13 cellular contexts compared by ENCODE assay signal in the genomic region with DNA sequence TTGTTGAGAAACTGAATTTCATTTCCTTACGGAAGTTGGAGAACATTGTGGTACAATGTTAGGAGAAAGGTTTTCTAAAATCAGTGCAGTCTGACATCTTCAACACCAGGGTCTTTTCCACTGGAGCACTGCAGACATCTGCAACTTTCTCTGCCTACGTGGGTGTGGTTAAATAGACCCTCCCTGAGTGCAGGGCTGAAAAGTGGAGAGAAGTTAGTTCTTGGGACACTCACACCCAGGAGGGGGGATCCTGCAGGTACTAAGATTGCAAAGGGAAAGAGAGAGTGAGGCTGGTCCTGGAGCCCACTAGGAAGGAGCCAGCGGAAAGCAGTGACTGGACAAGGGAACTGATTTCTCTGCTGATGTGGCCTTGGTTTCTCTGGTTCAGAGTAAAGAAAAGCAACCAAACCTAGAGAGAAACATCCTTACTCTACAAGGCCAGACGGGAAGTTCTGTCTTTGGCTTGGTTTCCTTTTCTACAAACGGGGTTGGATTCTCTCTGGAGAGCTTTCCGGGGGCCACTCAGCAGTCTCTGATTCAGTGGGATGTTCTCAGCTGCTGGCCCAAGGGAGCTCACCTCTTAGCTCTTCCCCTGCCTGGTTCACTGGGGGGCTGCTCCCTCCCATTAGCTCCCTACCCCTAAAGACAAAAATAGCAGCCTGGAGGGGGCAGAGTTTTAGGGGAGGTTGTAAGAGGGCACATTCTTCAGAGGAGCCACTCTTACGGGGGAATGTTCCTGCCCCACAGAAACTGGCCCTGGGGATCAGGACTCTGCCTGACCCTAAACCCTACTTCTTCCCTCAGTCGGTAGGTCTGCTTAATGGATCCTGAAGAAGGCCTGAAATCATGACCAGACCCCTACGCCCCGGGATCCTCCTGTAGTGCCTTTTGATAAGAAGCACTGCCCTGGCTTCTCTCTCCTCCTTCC. TPM values are rescaled to one million over a fixed set of nuclear protein-coding genes. Genes with fewer than 3 reads are reported as not detected.
A peak's percentile ranks its signal among the peaks of the same experiment; 100 is the strongest.
DNase-seq lines count a peak whose midpoint lies in the region; ATAC-seq and TF ChIP-seq lines count a peak whose summit lies in the region.
"Had no signal": no experiment of that assay in that cellular context is flagged by ENCODE, and none has a peak within 500 bp of the region (broad histone marks: within the 10 kb centered on the region; RNA-seq: fewer than 3 reads in every experiment).

No MANE protein-coding gene starts in this region.

- 96 to 99% methylated on average over 7 to 10 of the region's 10 CpGs for WGBS in endodermal cell (ENCODE audit: insufficient coverage in 1 of 2, insufficient read length in 1 of 2), 2 experiments

- no peak overlapping the region for H2AFZ ChIP-seq in neural progenitor cell (replicated peaks)

- H3K4me1 Mint-ChIP-seq in activated CD4-positive, alpha-beta T cell treated with anti-CD3 and anti-CD28 coated beads, Interleukin-2, amount 10 ng/mL, durations not matched to agents 24 days and 14 days, result peaks cover 73% of the 10 kb centered on the region
- H3K4me1 Mint-ChIP-seq in endodermal cell, result peaks cover 19% of the 10 kb centered on the region
- H3K4me1 Mint-ChIP-seq in neural progenitor cell, result peaks cover 12% of the 10 kb centered on the region

- H3K4me1 ChIP-seq in RWPE2 (ENCODE audit: insufficient read depth, poor library complexity, severe bottlenecking), result peaks cover 61% of the 10 kb centered on the region
- peaks cover 4% of the 10 kb centered on the region for H3K4me1 ChIP-seq in endodermal cell (ENCODE audit: control insufficient read depth, insufficient read depth, low read length)
- peaks cover 15% of the 10 kb centered on the region for H3K4me1 ChIP-seq in neural progenitor cell
- H3K4me1 ChIP-seq: psoas muscle had no signal

- H3K4me2 ChIP-seq in neural progenitor cell, result peak overlapping the region; percentile 86

- H3K36me3 ChIP-seq in RWPE2 (ENCODE audit: low read depth) (peaks cover 73% of the 10 kb centered on the region), endodermal cell (ENCODE audit: control insufficient read depth, insufficient read depth, low read length) (peaks cover 49% of the 10 kb centered on the region), neural progenitor cell (no peaks in the 10 kb centered on the region)

- H3K4me3 ChIP-seq in RWPE2 (ENCODE audit: severe bottlenecking) (peak overlapping the region; percentile 81), endodermal cell (ENCODE audit: low read length) (peak overlapping the region; percentile 99), neural progenitor cell (no peak overlapping the region)
- H3K4me3 ChIP-seq: psoas muscle had no signal

- TF ChIP-seq CTCF in RWPE2 (IDR thresholded peaks at IDR 0.05; ENCODE audit: poor library complexity, severe bottlenecking), result no peak
- TF ChIP-seq CTCF in endodermal cell (conservative IDR thresholded peaks at IDR 0.05), result no peak
- no peak for TF ChIP-seq CTCF in neural progenitor cell (IDR thresholded peaks at IDR 0.05)

- no peaks in the 10 kb centered on the region for H3K27me3 Mint-ChIP-seq in activated CD4-positive, alpha-beta T cell treated with anti-CD3 and anti-CD28 coated beads, Interleukin-2, amount 10 ng/mL, durations not matched to agents 24 days and 14 days
- H3K27me3 Mint-ChIP-seq in endodermal cell (ENCODE audit: insufficient read depth), result no peaks in the 10 kb centered on the region
- H3K27me3 Mint-ChIP-seq in neural progenitor cell (ENCODE audit: insufficient read depth, low read depth), result no peaks in the 10 kb centered on the region

- H3F3A ChIP-seq in neural progenitor cell (ENCODE audit: low read depth), result peaks cover 40% of the 10 kb centered on the region

- DNase-seq in activated CD4-positive, alpha-beta T cell treated with anti-CD3 and anti-CD28 coated beads, Interleukin-2, amount 10 ng/mL, durations not matched to agents 24 days and 14 days, result no peak
- no peak for DNase-seq in activated CD4-positive, alpha-beta T cell treated with anti-CD3 and anti-CD28 coated beads, Interleukin-2, amount 50 U/mL, for 48 hours
- DNase-seq in RWPE2 (ENCODE audit: low spot score), result no peak
- peak; percentile 40 for DNase-seq in endodermal cell
- no peak for DNase-seq in neural progenitor cell (ENCODE audit: low spot score)
- no peak for DNase-seq in superior temporal gyrus (ENCODE audit: extremely low spot score)
- DNase-seq: NCI-H1092 treated with DMSO at 0.1 percent for 48 hours, NCI-H510A treated with DMSO at 0.1 percent for 48 hours, psoas muscle, SHP77 treated with DMSO at 0.1 percent for 48 hours, upper lobe of right lung had no signal

- H3K27ac Mint-ChIP-seq in activated CD4-positive, alpha-beta T cell treated with anti-CD3 and anti-CD28 coated beads, Interleukin-2, amount 10 ng/mL, durations not matched to agents 24 days and 14 days, result peak overlapping the region; percentile 51
- H3K27ac Mint-ChIP-seq in endodermal cell (no peak overlapping the region), neural progenitor cell (no peak overlapping the region)

- H3K9me3 Mint-ChIP-seq in activated CD4-positive, alpha-beta T cell treated with anti-CD3 and anti-CD28 coated beads, Interleukin-2, amount 10 ng/mL, durations not matched to agents 24 days and 14 days, result no peaks in the 10 kb centered on the region
- no peaks in the 10 kb centered on the region for H3K9me3 Mint-ChIP-seq in endodermal cell
- H3K9me3 Mint-ChIP-seq in neural progenitor cell, result no peaks in the 10 kb centered on the region

- peak overlapping the region; percentile 91 for H3K4me3 Mint-ChIP-seq in activated CD4-positive, alpha-beta T cell treated with anti-CD3 and anti-CD28 coated beads, Interleukin-2, amount 10 ng/mL, durations not matched to agents 24 days and 14 days
- no peak overlapping the region for H3K4me3 Mint-ChIP-seq in endodermal cell
- no peak overlapping the region for H3K4me3 Mint-ChIP-seq in neural progenitor cell

- intact Hi-C loops in activated CD4-positive, alpha-beta T cell treated with anti-CD3 and anti-CD28 coated beads, Interleukin-2, amount 10 ng/mL, durations not matched to agents 24 days and 14 days (cut with micrococcal nuclease), result no loop called here

- H3K27me3 ChIP-seq in RWPE2 (ENCODE audit: insufficient read depth, poor library complexity, severe bottlenecking), result no peaks in the 10 kb centered on the region
- H3K27me3 ChIP-seq in endodermal cell (ENCODE audit: control insufficient read depth, insufficient read depth, low read length, poor library complexity, severe bottlenecking), result no peaks in the 10 kb centered on the region
- H3K27me3 ChIP-seq in neural progenitor cell, result peaks cover 6% of the 10 kb centered on the region
- H3K27me3 ChIP-seq: upper lobe of right lung had no signal

- ATAC-seq in RWPE2 (ENCODE audit: low read depth) (no peak), HG02763 (IDR thresholded peaks at IDR 0.05; ENCODE audit: unreplicated experiment) (no peak), HG03571 (IDR thresholded peaks at IDR 0.05; ENCODE audit: unreplicated experiment) (no peak)
- ATAC-seq: psoas muscle, upper lobe of right lung had no signal

- H3K9me3 ChIP-seq in RWPE2 (ENCODE audit: severe bottlenecking) (no peaks in the 10 kb centered on the region), endodermal cell (ENCODE audit: control insufficient read depth, low read length) (no peaks in the 10 kb centered on the region), neural progenitor cell (ENCODE audit: low read depth) (no peaks in the 10 kb centered on the region)
- H3K9me3 ChIP-seq: psoas muscle, upper lobe of right lung had no signal

- peaks cover 66% of the 10 kb centered on the region for H3K36me3 Mint-ChIP-seq in activated CD4-positive, alpha-beta T cell treated with anti-CD3 and anti-CD28 coated beads, Interleukin-2, amount 10 ng/mL, durations not matched to agents 24 days and 14 days (ENCODE audit: low read depth)
- H3K36me3 Mint-ChIP-seq in endodermal cell (ENCODE audit: low read depth) (peaks cover 50% of the 10 kb centered on the region), neural progenitor cell (peaks cover 12% of the 10 kb centered on the region)

- H3K27ac ChIP-seq in RWPE2 (ENCODE audit: poor library complexity, severe bottlenecking) (peak overlapping the region; percentile 98), endodermal cell (ENCODE audit: low read depth, low read length) (no peak overlapping the region), neural progenitor cell (no peak overlapping the region)
- H3K27ac ChIP-seq: psoas muscle, upper lobe of right lung had no signal

- H3K9ac ChIP-seq in endodermal cell (ENCODE audit: extremely low read depth, low read length, poor library complexity, severe bottlenecking) (no peak overlapping the region), neural progenitor cell (no peak overlapping the region)

- no peaks in the 10 kb centered on the region for H4K20me1 ChIP-seq in neural progenitor cell (ENCODE audit: low read depth)

- H3K79me2 ChIP-seq in neural progenitor cell (ENCODE audit: low read depth), result no peaks in the 10 kb centered on the region

RNA-seq across cellular contexts. Expression of a gene that starts 2.7 kb away (rescaled TPM):
- total RNA-seq in activated CD4-positive, alpha-beta T cell treated with anti-CD3 and anti-CD28 coated beads, Interleukin-2, amount 10 ng/mL, durations not matched to agents 24 days and 14 days, result 61.5 and 64.2 TPM in 2 replicates
- total RNA-seq in endodermal cell (10 to 100 TPM; 40.5 to 46.3 TPM), neural progenitor cell (ENCODE audit: low replicate concordance) (11.2 and 15.0 TPM in 2 replicates)
- 22.0 TPM for polyA plus RNA-seq in endodermal cell (2013, experiment 1 of 2)
- polyA plus RNA-seq in endodermal cell (2013, experiment 2 of 2), result 18.6 TPM

RNA-seq across cellular contexts. Expression of a gene that starts 56.4 kb away (rescaled TPM):
- total RNA-seq in activated CD4-positive, alpha-beta T cell treated with anti-CD3 and anti-CD28 coated beads, Interleukin-2, amount 10 ng/mL, durations not matched to agents 24 days and 14 days, result 0.14 TPM in 2 replicates
- total RNA-seq in endodermal cell (under 1 TPM in 1 of 2 donors, not detected in 1; 0.57 TPM), neural progenitor cell (ENCODE audit: low replicate concordance) (not detected in 2 replicates)
- 0.28 TPM for polyA plus RNA-seq in endodermal cell (2013, experiment 1 of 2)
- polyA plus RNA-seq in endodermal cell (2013, experiment 2 of 2), result 0.12 TPM
- total RNA-seq: psoas muscle, upper lobe of right lung had no signal
